8 cellular contexts compared by ENCODE assay signal in the genomic region with DNA sequence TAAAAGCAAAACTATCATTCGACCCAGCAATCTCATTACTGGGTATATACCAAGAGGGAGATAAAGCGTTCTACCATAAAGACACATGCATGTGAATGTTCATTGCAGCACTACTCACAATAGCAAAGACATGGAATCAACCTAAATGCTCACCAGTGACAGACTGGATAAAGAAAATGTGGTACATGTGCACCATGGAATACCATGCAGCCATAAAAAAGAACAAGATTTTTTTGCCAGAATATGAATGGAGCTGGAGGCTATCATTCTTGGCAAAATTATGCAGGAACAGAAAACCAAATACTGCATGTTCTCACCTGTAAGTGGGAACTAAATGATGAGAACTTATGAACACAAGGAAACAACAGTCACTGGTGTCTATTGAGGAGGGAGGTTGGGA.
"Had no signal": no experiment of that assay in that cellular context is flagged by ENCODE, and none has a peak within 500 bp of the region (broad histone marks: within the 10 kb centered on the region; RNA-seq: fewer than 3 reads in every experiment).

No MANE protein-coding gene starts in this region.

- H3K4me3 ChIP-seq: GM12878 had no signal

- DNase-seq: GDM1, GF-D8 had no signal

- FAIRE-seq: G401.6, GM12878, GM12891, GM12892, GM18507, GM19239 had no signal

- ATAC-seq: GM12878 had no signal
